In genomic region chr4:10461850-10462400, GRCh38 we compare ENCODE assay signal across 8 cellular contexts. TPM values are rescaled to one million over a fixed set of nuclear protein-coding genes. Genes with fewer than 3 reads are reported as not detected.
DNase-seq lines count a peak whose midpoint lies in the region; ATAC-seq, FAIRE-seq and TF ChIP-seq lines count a peak whose summit lies in the region.

No MANE protein-coding gene starts in this region.

- H2AFZ ChIP-seq in GM12878 (ENCODE audit: control insufficient read depth, low read depth, low read length), result no peak overlapping the region

- H3K9ac ChIP-seq in GM12878 (ENCODE audit: control insufficient read depth, insufficient read depth, low read length), result no peak overlapping the region

- FAIRE-seq in GM12878 (lab: Jason Lieb, UNC), result no peak

- H3K27me3 Mint-ChIP-seq in activated T-cell treated with anti-CD3 and anti-CD28 coated beads, Interleukin-2, amount 50 U/mL, for 24 hours, result peaks cover 59% of the 10 kb centered on the region
- H3K27me3 Mint-ChIP-seq in stimulated activated naive B cell treated with anti-CD40 and anti-IgM and Interleukin-4, amounts not matched to agents 10 μg/mL and 1 μg/mL and 100 μg/mL, for 72 hours, result peaks cover 53 to 57% of the 10 kb centered on the region in 2 donors

- no peak for ATAC-seq in GM12878
- no peak for ATAC-seq in stimulated activated naive B cell treated with anti-CD40 and anti-IgM and Interleukin-4, amounts not matched to agents 10 μg/mL and 1 μg/mL and 100 μg/mL, for 72 hours (replicated peaks)

- peak overlapping the region; percentile 88 for H3K4me2 ChIP-seq in GM12878 (ENCODE audit: control insufficient read depth, insufficient read depth)

- intact Hi-C loops in GM12878 (cut with micrococcal nuclease; ENCODE audit: unreplicated experiment) (loop anchor here (2.0 kb wide), 1 partner anchor 77 kb away; no protein-coding TSS in a partner anchor), sigmoid colon (cut with DNase I) (loop anchor here (5.0 kb wide), 1 partner anchor 85 kb away; no protein-coding TSS in a partner anchor)

- peaks cover 24% of the 10 kb centered on the region for H3K4me1 Mint-ChIP-seq in activated T-cell treated with anti-CD3 and anti-CD28 coated beads, Interleukin-2, amount 50 U/mL, for 24 hours (ENCODE audit: low read depth)
- peaks cover 7 to 23% of the 10 kb centered on the region in 2 donors for H3K4me1 Mint-ChIP-seq in stimulated activated naive B cell treated with anti-CD40 and anti-IgM and Interleukin-4, amounts not matched to agents 10 μg/mL and 1 μg/mL and 100 μg/mL, for 72 hours

- no peak for TF ChIP-seq RAD21 in GM12878 (IDR thresholded peaks at IDR 0.05; ENCODE audit: insufficient read depth, low read depth, low read length)

- peaks cover 2% of the 10 kb centered on the region for H3K9me3 Mint-ChIP-seq in activated T-cell treated with anti-CD3 and anti-CD28 coated beads, Interleukin-2, amount 50 U/mL, for 24 hours
- H3K9me3 Mint-ChIP-seq in stimulated activated naive B cell treated with anti-CD40 and anti-IgM and Interleukin-4, amounts not matched to agents 10 μg/mL and 1 μg/mL and 100 μg/mL, for 72 hours, result peaks cover 0 to 2% of the 10 kb centered on the region in 2 donors

- H3K27me3 ChIP-seq in GM12878 (replicated peaks in 1 of 2; ENCODE audit: control insufficient read depth in 2 of 2, insufficient read depth in 2 of 2, low read length in 1 of 2) (peaks cover 0 to 5% of the 10 kb centered on the region in 2 experiments; a peak in 3 of 4 replicates), kidney epithelial cell (ENCODE audit: control insufficient read depth, insufficient read depth, low read length) (peaks cover 13% of the 10 kb centered on the region), sigmoid colon (peaks cover 10 to 45% (median 27%) of the 10 kb centered on the region in 3 donors)

- H4K20me1 ChIP-seq in GM12878 (ENCODE audit: control insufficient read depth, insufficient read depth), result no peaks in the 10 kb centered on the region

- H3K4me3 Mint-ChIP-seq in activated T-cell treated with anti-CD3 and anti-CD28 coated beads, Interleukin-2, amount 50 U/mL, for 24 hours, result peak overlapping the region; percentile 74
- peak overlapping the region; percentile 86 to 90 for H3K4me3 Mint-ChIP-seq in stimulated activated naive B cell treated with anti-CD40 and anti-IgM and Interleukin-4, amounts not matched to agents 10 μg/mL and 1 μg/mL and 100 μg/mL, for 72 hours

- POLR2A ChIA-PET in GM12878 (lab: Charles Lee), result interaction anchor here (1.4 kb wide), 1 partner anchor 345 kb away, joined by 4 read pairs; the partner anchor contains the start of gene WDR1

- H3K4me1 ChIP-seq in GM12878 (ENCODE audit: control insufficient read depth, insufficient read depth, low read length) (no peaks in the 10 kb centered on the region), sigmoid colon (peaks cover 0 to 15% (median 13%) of the 10 kb centered on the region in 4 donors)

- in situ Hi-C loops in GM12878 (cut with MboI), result no loop called here

- 57% methylated on average over 27 of the region's 27 CpGs for WGBS in GM12878 (ENCODE audit: insufficient coverage, insufficient replicate concordance, low lambda C conversion rate, missing lambda C conversion rate)
- 46 to 72% methylated on average over 27 of the region's 27 CpGs for WGBS in sigmoid colon, 2 donors

- H3K79me2 ChIP-seq in GM12878 (ENCODE audit: control insufficient read depth, insufficient read depth, low read length), result no peaks in the 10 kb centered on the region

- no peak for DNase-seq in activated T-cell treated with anti-CD3 and anti-CD28 coated beads, Interleukin-2, amount 50 U/mL, for 24 hours
- no peak for DNase-seq in activated T-cell treated with anti-CD3 and anti-CD28 coated beads, Interleukin-2, amount 50 U/mL, for 1 hour
- DNase-seq in GM12878 (ENCODE audit: low read depth, low spot score) (no peak), kidney epithelial cell (ENCODE audit: low read depth) (no peak), D341Med (ENCODE audit: low spot score) (no peak), sigmoid colon (no peak), HUDEP-2 (lab: John Stamatoyannopoulos, UW; ENCODE audit: unreplicated experiment in 76 of 76) (no peak)
- no peak for DNase-seq in stimulated activated naive B cell treated with anti-CD40 and anti-IgM and Interleukin-4, amounts not matched to agents 10 μg/mL and 1 μg/mL and 100 μg/mL, for 72 hours

- RAD21 ChIA-PET in GM12878 (lab: Charles Lee; ENCODE audit: unreplicated experiment), result interaction anchor here (1.4 to 1.5 kb wide), 2 partner anchors 27 to 76 kb away, joined by 5 to 6 read pairs; no protein-coding TSS in a partner anchor

- H3K9me3 ChIP-seq in GM12878 (replicated peaks; ENCODE audit: control insufficient read depth, insufficient read depth, low read length) (peaks cover 3% of the 10 kb centered on the region; the same call in 2 of the 3 replicates), sigmoid colon (no peaks in the 10 kb centered on the region)

- SMC1A ChIA-PET in GM12878 (lab: Charles Lee; ENCODE audit: uncharacterized antibody, unreplicated experiment), result interaction anchor here (1.8 to 1.9 kb wide), 2 partner anchors 76 to 87 kb away, joined by 6 to 10 read pairs; no protein-coding TSS in a partner anchor

- TF ChIP-seq POLR2A in GM12878 (IDR thresholded peaks at IDR 0.05; ENCODE audit: low read depth, low read length), result no peak
- no peak for TF ChIP-seq POLR2A in sigmoid colon (IDR thresholded peaks at IDR 0.05)

- no TSS peak for BruUV-seq in GM12878 (replicated peaks; lab: Mats Ljungman, UMichigan)

- H3K4me3 ChIP-seq in GM12878, result no peak overlapping the region
- H3K4me3 ChIP-seq in kidney epithelial cell (ENCODE audit: low read depth, low read length), result peak overlapping the region; percentile 13
- peak overlapping the region in 2 of 4 donors; percentile 34 for H3K4me3 ChIP-seq in sigmoid colon

- CTCF ChIA-PET in GM12878 (lab: Yijun Ruan, JAX), result interaction anchor here (0.8 to 3.0 kb wide), 12 partner anchors 14 to 490 kb away, joined by 3 to 22 read pairs (median 4); no protein-coding TSS in a partner anchor

- TF ChIP-seq CTCF in GM12878 (IDR thresholded peaks at IDR 0.05 in 2 of 3, conservative IDR thresholded peaks at IDR 0.05 in 1 of 3; ENCODE audit: control insufficient read depth in 2 of 3, extremely low read depth in 1 of 3, insufficient read depth in 1 of 3, low read depth in 3 of 3, low read length in 3 of 3) (no peak), kidney epithelial cell (IDR thresholded peaks at IDR 0.05; ENCODE audit: insufficient read depth, low read length, poor library complexity, severe bottlenecking) (no peak), sigmoid colon (IDR thresholded peaks at IDR 0.05) (no peak)

- no peak overlapping the region for H3K27ac ChIP-seq in GM12878 (ENCODE audit: control insufficient read depth, insufficient read depth)
- no peak overlapping the region for H3K27ac ChIP-seq in sigmoid colon

- TF ChIP-seq EP300 in GM12878 (IDR thresholded peaks at IDR 0.05; ENCODE audit: borderline replicate concordance in 1 of 2, control insufficient read depth in 1 of 2, low read depth in 2 of 2, low read length in 2 of 2) (no peak), sigmoid colon (IDR thresholded peaks at IDR 0.05) (no peak)

- no peak overlapping the region for H3K27ac Mint-ChIP-seq in activated T-cell treated with anti-CD3 and anti-CD28 coated beads, Interleukin-2, amount 50 U/mL, for 24 hours
- no peak overlapping the region for H3K27ac Mint-ChIP-seq in stimulated activated naive B cell treated with anti-CD40 and anti-IgM and Interleukin-4, amounts not matched to agents 10 μg/mL and 1 μg/mL and 100 μg/mL, for 72 hours

- H3K36me3 ChIP-seq in GM12878 (ENCODE audit: control insufficient read depth in 2 of 2, insufficient read depth in 2 of 2, low read length in 1 of 2) (no peaks in the 10 kb centered on the region), kidney epithelial cell (ENCODE audit: control insufficient read depth, insufficient read depth, low read length) (no peaks in the 10 kb centered on the region), sigmoid colon (no peaks in the 10 kb centered on the region)

- no peaks in the 10 kb centered on the region for H3K36me3 Mint-ChIP-seq in activated T-cell treated with anti-CD3 and anti-CD28 coated beads, Interleukin-2, amount 50 U/mL, for 24 hours (ENCODE audit: low read depth)
- H3K36me3 Mint-ChIP-seq in stimulated activated naive B cell treated with anti-CD40 and anti-IgM and Interleukin-4, amounts not matched to agents 10 μg/mL and 1 μg/mL and 100 μg/mL, for 72 hours, result no peaks in the 10 kb centered on the region

TF ChIP-seq in GM12878, 131 proteins besides CTCF, POLR2A, EP300 and RAD21 (continues in another document):
- no peak for TF ChIP-seq ATF3 (IDR thresholded peaks at IDR 0.05; ENCODE audit: borderline replicate concordance, extremely low read depth, low read depth, low read length)
- no peak for TF ChIP-seq CBFB (IDR thresholded peaks at IDR 0.05; ENCODE audit: low read depth)

RNA-seq across cellular contexts. Expression of gene ZNF518B, which starts 4.7 kb away (rescaled TPM):
- 90.1 and 101 TPM in 2 replicates for total RNA-seq in GM12878 (2013; cell fraction: nucleolus; rRNA removed)
- total RNA-seq in GM12878 (2014; rRNA removed) (20.5 and 23.4 TPM in 2 replicates), GM12878 (2014; rRNA removed; fragmentation: Illumina TruSeq; extraction: Trizol) (16.3 and 17.0 TPM in 2 replicates), GM12878 (2021) (16.2 and 17.6 TPM in 2 replicates), kidney epithelial cell (44.2 and 46.0 TPM in 2 replicates), sigmoid colon (10 to 100 TPM; 20.0 to 46.0 (median 29.3) TPM)
- 4.4 TPM for polyA plus RNA-seq in GM12878 (2011; ENCODE audit: low read depth)
- polyA plus RNA-seq in GM12878 (2011; rRNA removed) (20.2 and 25.2 TPM in 2 replicates), GM12878 (2014; fragmentation: Illumina TruSeq; extraction: Trizol) (10.4 and 10.6 TPM in 2 replicates), GM12878 (2014; fragmentation: Nextera tagmentation; extraction: Ambion mirVana) (1 to 10 TPM; 2.7 to 4.4 TPM), GM12878 (2014; rRNA removed) (7.6 and 7.7 TPM in 2 replicates), GM12878 (2016; fragmentation: Nextera tagmentation; extraction: Ambion mirVana) (1 to 10 TPM; 6.4 to 7.9 TPM), sigmoid colon (1 to 10 TPM; 4.6 to 6.3 (median 6.0) TPM)
- polyA plus RNA-seq in GM12878 (2011; cell fraction: cytosol; rRNA removed), result 8.1 and 9.4 TPM in 2 replicates
- 17.7 and 20.7 TPM in 2 replicates for polyA plus RNA-seq in GM12878 (2011; cell fraction: nucleus; rRNA removed)
- 7.8 and 8.2 TPM in 2 replicates for polyA plus RNA-seq in GM12878 (2012)
- 34.7 and 45.0 TPM in 2 replicates for polyA minus RNA-seq in GM12878 (2011; rRNA and poly(A)+ RNA removed)
- 14.3 and 20.2 TPM in 2 replicates for polyA minus RNA-seq in GM12878 (2011; cell fraction: cytosol; rRNA and poly(A)+ RNA removed)
- polyA minus RNA-seq in GM12878 (2011; cell fraction: nucleus; rRNA and poly(A)+ RNA removed), result 50.4 and 56.4 TPM in 2 replicates
